8 cellular contexts compared by ENCODE assay signal in genomic region chr11:114262681-114263509, GRCh38. TPM values are rescaled to one million over a fixed set of nuclear protein-coding genes. Genes with fewer than 3 reads are reported as not detected.
DNase-seq lines count a peak whose midpoint lies in the region; ATAC-seq and TF ChIP-seq lines count a peak whose summit lies in the region.

No MANE protein-coding gene starts in this region.

- H3K18ac ChIP-seq in IMR-90 (ENCODE audit: low read depth, low read length) = no peak overlapping the region

- WGBS in IMR-90 (ENCODE audit: extremely low coverage in 2 of 2, insufficient read length in 1 of 2), 2 experiments = no CpG with 5 or more reads among the region's 9 CpGs
- WGBS in lung, 2 donors = 23% methylated on average over 9 of the region's 9 CpGs

- H3K27me3 ChIP-seq in IMR-90 (ENCODE audit: control insufficient read depth, insufficient read depth, low read length) (peaks cover 43% of the 10 kb centered on the region), PC-3 (ENCODE audit: low read length) (peaks cover 67% of the 10 kb centered on the region), lung (ENCODE audit: control insufficient read depth, insufficient read depth) (no peaks in the 10 kb centered on the region)

- H2BK120ac ChIP-seq in IMR-90 (ENCODE audit: low read depth, low read length) = no peak overlapping the region

- peak; percentile 91 for ATAC-seq in IMR-90 (ENCODE audit: low read depth)
- ATAC-seq in PC-3 = peak; percentile 80
- peak; percentile 45 for ATAC-seq in effector memory CD8-positive, alpha-beta T cell (replicated peaks)
- no peak for ATAC-seq in lung (ENCODE audit: insufficient read depth, low FRiP score)
- no peak for ATAC-seq in GM19328 (IDR thresholded peaks at IDR 0.05; ENCODE audit: unreplicated experiment)

- peak; percentile 83 for TF ChIP-seq RAD21 in IMR-90 (IDR thresholded peaks at IDR 0.05; ENCODE audit: low read length)

- no peaks in the 10 kb centered on the region for H3K79me1 ChIP-seq in IMR-90 (ENCODE audit: low read depth in 1 of 2, low read length in 2 of 2)

- H3K4me2 ChIP-seq in IMR-90 (ENCODE audit: low read depth, low read length) (no peak overlapping the region), PC-3 (ENCODE audit: low read length) (no peak overlapping the region)

- no peak overlapping the region for H4K91ac ChIP-seq in IMR-90 (ENCODE audit: insufficient read depth, low read depth, low read length)

- H3K14ac ChIP-seq in IMR-90 (replicated peaks; ENCODE audit: low read depth, low read length) = no peak overlapping the region

- no peak overlapping the region for H2BK5ac ChIP-seq in IMR-90 (ENCODE audit: low read depth, low read length, poor library complexity, severe bottlenecking)

- H4K5ac ChIP-seq in IMR-90 (ENCODE audit: low read depth, low read length) = no peak overlapping the region

- H4K8ac ChIP-seq in IMR-90 (ENCODE audit: low read depth in 2 of 2, low read length in 2 of 2) = no peak overlapping the region

- no peaks in the 10 kb centered on the region for H3K9me2 ChIP-seq in PC-3 (replicated peaks; ENCODE audit: low read length)

- H3K56ac ChIP-seq in IMR-90 (ENCODE audit: extremely low read depth, insufficient read depth, low read length) = no peak overlapping the region

- intact Hi-C loops in IMR-90 (cut with micrococcal nuclease) = loop anchor here (1.0 to 5.0 kb wide), 4 partner anchors 101 to 956 kb away; partner anchors contain the start of gene ZW10
- intact Hi-C loops in PC-3 (cut with micrococcal nuclease) = loop anchor here (1.0 to 5.0 kb wide), 4 partner anchors 269 to 956 kb away; no protein-coding TSS in a partner anchor

- TF ChIP-seq POLR2A in IMR-90 (IDR thresholded peaks at IDR 0.05; ENCODE audit: low read depth, low read length) = no peak

- no TSS peak for BruUV-seq in IMR-90 (replicated peaks; lab: Mats Ljungman, UMichigan)
- BruUV-seq in PC-3 (replicated peaks; lab: Mats Ljungman, UMichigan) = no TSS peak

- no peak overlapping the region for H2AK5ac ChIP-seq in IMR-90 (ENCODE audit: low read depth, low read length)

- POLR2A ChIA-PET in IMR-90 (lab: Charles Lee; ENCODE audit: unreplicated experiment) (no interaction called here), PC-3 (lab: Charles Lee; ENCODE audit: unreplicated experiment) (no interaction called here)

- H3K4me1 Mint-ChIP-seq in effector memory CD8-positive, alpha-beta T cell (ENCODE audit: low read depth in 2 of 2) = peaks cover 0 to 9% of the 10 kb centered on the region in 2 donors

- H3K4ac ChIP-seq in IMR-90 (ENCODE audit: low read depth, low read length) = no peak overlapping the region

- H4K20me1 ChIP-seq in IMR-90 (ENCODE audit: insufficient read depth, low read length) (no peaks in the 10 kb centered on the region), PC-3 (ENCODE audit: low read length) (no peaks in the 10 kb centered on the region)

- H3K9me1 ChIP-seq in IMR-90 (ENCODE audit: insufficient read depth, low read length) = no peaks in the 10 kb centered on the region

- no peak overlapping the region for H2BK20ac ChIP-seq in IMR-90 (ENCODE audit: low read depth, low read length)

- H3K27me3 Mint-ChIP-seq in effector memory CD8-positive, alpha-beta T cell = no peaks in the 10 kb centered on the region

- H3K27ac ChIP-seq in IMR-90 (ENCODE audit: insufficient read depth, low read length) = no peak overlapping the region
- no peak overlapping the region for H3K27ac ChIP-seq in PC-3 (ENCODE audit: low read length)
- H3K27ac ChIP-seq in lung (ENCODE audit: low read depth in 1 of 2, low read length in 1 of 2) = no peak overlapping the region

- no peaks in the 10 kb centered on the region for H3K9me3 ChIP-seq in IMR-90 (ENCODE audit: control insufficient read depth, insufficient read depth, low read length)
- no peaks in the 10 kb centered on the region for H3K9me3 ChIP-seq in PC-3 (ENCODE audit: low read length)
- H3K9me3 ChIP-seq in lung (ENCODE audit: control insufficient read depth in 2 of 2, insufficient read depth in 1 of 2, low read length in 1 of 2) = no peaks in the 10 kb centered on the region

- H3K36me3 ChIP-seq in IMR-90 (ENCODE audit: control insufficient read depth, insufficient read depth, low read length) = no peaks in the 10 kb centered on the region
- H3K36me3 ChIP-seq in PC-3 (ENCODE audit: low read depth, low read length) = no peaks in the 10 kb centered on the region
- peaks cover 0 to 2% of the 10 kb centered on the region in 2 donors for H3K36me3 ChIP-seq in lung (ENCODE audit: control insufficient read depth in 2 of 2, insufficient read depth in 2 of 2, low read length in 2 of 2)

- H2AFZ ChIP-seq in IMR-90 (replicated peaks; ENCODE audit: low read length, poor library complexity) = no peak overlapping the region
- no peak overlapping the region for H2AFZ ChIP-seq in PC-3 (ENCODE audit: low read length)

- H3K4me1 ChIP-seq in IMR-90 (ENCODE audit: control insufficient read depth, insufficient read depth, low read length) (no peaks in the 10 kb centered on the region), PC-3 (ENCODE audit: insufficient read depth, low read length) (no peaks in the 10 kb centered on the region), lung (ENCODE audit: control insufficient read depth in 2 of 2, insufficient read depth in 2 of 2, low read length in 2 of 2) (peaks cover 0 to 16% of the 10 kb centered on the region in 2 donors)

- H3K4me3 Mint-ChIP-seq in effector memory CD8-positive, alpha-beta T cell = no peak overlapping the region

- in situ Hi-C loops in IMR-90 (cut with MboI; ENCODE audit: low sequenced_read_pairs) = loop anchor here (5.0 kb wide), 2 partner anchors 226 to 366 kb away; no protein-coding TSS in a partner anchor

- dilution Hi-C loops in IMR-90 (cut with HindIII; ENCODE audit: low sequenced_read_pairs, unreplicated experiment) = no loop called here

- H3K9ac ChIP-seq in IMR-90 (ENCODE audit: low read depth, low read length) (no peak overlapping the region), PC-3 (ENCODE audit: low read length) (no peak overlapping the region)

- H3K36me3 Mint-ChIP-seq in effector memory CD8-positive, alpha-beta T cell (ENCODE audit: insufficient read depth) = peaks cover 6% of the 10 kb centered on the region

- H3F3A ChIP-seq in PC-3 (ENCODE audit: low read length, unreplicated experiment) = no peaks in the 10 kb centered on the region

- no peak overlapping the region for H3K4me3 ChIP-seq in IMR-90 (ENCODE audit: insufficient read depth, low read depth, low read length)
- H3K4me3 ChIP-seq in PC-3 (ENCODE audit: low read length) = no peak overlapping the region
- H3K4me3 ChIP-seq in lung = no peak overlapping the region

- H3K27ac Mint-ChIP-seq in effector memory CD8-positive, alpha-beta T cell = no peak overlapping the region

- CTCF ChIA-PET in IMR-90 (lab: Yijun Ruan, JAX) = interaction anchor here (0.7 to 4.5 kb wide), 10 partner anchors 16 to 457 kb away, joined by 3 to 43 read pairs (median 5); partner anchors contain the start of gene HTR3B
- CTCF ChIA-PET in PC-3 (lab: Charles Lee) = interaction anchor here (0.6 to 3.0 kb wide), 2 partner anchors 268 to 367 kb away, joined by 3 to 18 read pairs; no protein-coding TSS in a partner anchor

- H3K9me3 Mint-ChIP-seq in effector memory CD8-positive, alpha-beta T cell = no peaks in the 10 kb centered on the region

- peak; percentile 73 for TF ChIP-seq CTCF in IMR-90 (conservative IDR thresholded peaks at IDR 0.05; ENCODE audit: low read depth, low read length)
- peak; percentile 89 for TF ChIP-seq CTCF in PC-3 (conservative IDR thresholded peaks at IDR 0.05; ENCODE audit: low read depth, low read length)
- peak; percentile 49 for TF ChIP-seq CTCF in lung (IDR thresholded peaks at IDR 0.05; ENCODE audit: control extremely low read depth, extremely low read depth)

- peak; percentile 64 for DNase-seq in D341Med (ENCODE audit: low spot score)
- DNase-seq in IMR-90 = peak; percentile 54
- peak; percentile 74 for DNase-seq in PC-3
- DNase-seq in effector memory CD8-positive, alpha-beta T cell = peak in 1 of 3 experiments; percentile 22
- DNase-seq in lung (ENCODE audit: low spot score) = no peak
- no peak for DNase-seq in GM19240 (ENCODE audit: insufficient read length, low spot score)
- no peak for DNase-seq in activated naive CD4-positive, alpha-beta T cell treated with anti-CD3 and anti-CD28 coated beads, Interleukin-2, amount 50 U/mL, for 16 hours

- no peak overlapping the region for H2BK15ac ChIP-seq in IMR-90 (ENCODE audit: low read depth, low read length)

- no peaks in the 10 kb centered on the region for H3K79me2 ChIP-seq in PC-3 (ENCODE audit: low read length)

- H2AK9ac ChIP-seq in IMR-90 (replicated peaks; ENCODE audit: low read depth, low read length, poor library complexity) = no peak overlapping the region

- H3K23ac ChIP-seq in IMR-90 (ENCODE audit: low read depth, low read length) = no peak overlapping the region

TF ChIP-seq in IMR-90, 13 proteins besides CTCF, POLR2A, EP300 and RAD21:
- no peak for TF ChIP-seq RCOR1 (IDR thresholded peaks at IDR 0.05; ENCODE audit: insufficient replicate concordance, low read length)
- TF ChIP-seq, protein P1, sequence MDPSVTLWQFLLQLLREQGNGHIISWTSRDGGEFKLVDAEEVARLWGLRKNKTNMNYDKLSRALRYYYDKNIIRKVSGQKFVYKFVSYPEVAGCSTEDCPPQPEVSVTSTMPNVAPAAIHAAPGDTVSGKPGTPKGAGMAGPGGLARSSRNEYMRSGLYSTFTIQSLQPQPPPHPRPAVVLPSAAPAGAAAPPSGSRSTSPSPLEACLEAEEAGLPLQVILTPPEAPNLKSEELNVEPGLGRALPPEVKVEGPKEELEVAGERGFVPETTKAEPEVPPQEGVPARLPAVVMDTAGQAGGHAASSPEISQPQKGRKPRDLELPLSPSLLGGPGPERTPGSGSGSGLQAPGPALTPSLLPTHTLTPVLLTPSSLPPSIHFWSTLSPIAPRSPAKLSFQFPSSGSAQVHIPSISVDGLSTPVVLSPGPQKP (IDR thresholded peaks at IDR 0.05; ENCODE audit: borderline replicate concordance, low read depth, low read length) = no peak
- TF ChIP-seq, protein P2, sequence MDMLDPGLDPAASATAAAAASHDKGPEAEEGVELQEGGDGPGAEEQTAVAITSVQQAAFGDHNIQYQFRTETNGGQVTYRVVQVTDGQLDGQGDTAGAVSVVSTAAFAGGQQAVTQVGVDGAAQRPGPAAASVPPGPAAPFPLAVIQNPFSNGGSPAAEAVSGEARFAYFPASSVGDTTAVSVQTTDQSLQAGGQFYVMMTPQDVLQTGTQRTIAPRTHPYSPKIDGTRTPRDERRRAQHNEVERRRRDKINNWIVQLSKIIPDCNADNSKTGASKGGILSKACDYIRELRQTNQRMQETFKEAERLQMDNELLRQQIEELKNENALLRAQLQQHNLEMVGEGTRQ (IDR thresholded peaks at IDR 0.05; ENCODE audit: low read depth, low read length) = no peak
- TF ChIP-seq SMC3 (IDR thresholded peaks at IDR 0.05; ENCODE audit: low read depth, low read length) = peak; percentile 63

RNA-seq across cellular contexts. Expression of gene NNMT, which starts 33.3 kb away (rescaled TPM):
- total RNA-seq in IMR-90 (2012; rRNA removed) = 74.7 and 108 TPM in 2 replicates
- polyA plus RNA-seq in IMR-90 (2012; rRNA removed) = 76.1 and 79.7 TPM in 2 replicates
- polyA plus RNA-seq in IMR-90 (2012; cell fraction: cytosol; rRNA removed) = 127 and 153 TPM in 2 replicates
- 46.1 and 57.3 TPM in 2 replicates for polyA plus RNA-seq in IMR-90 (2012; cell fraction: nucleus; rRNA removed; ENCODE audit: low replicate concordance)
- 20.8 and 23.3 TPM in 2 replicates for total RNA-seq in PC-3 (2014; rRNA removed)
- 100 to 1,000 TPM in 1 of 2 donors, 10 to 100 TPM in 1; 15.4 to 276 TPM for total RNA-seq in lung
- polyA plus RNA-seq in lung = 100 to 1,000 TPM; 414 to 523 TPM

Comparison
In these comparisons a context has a peak if more than half of its experiments do, and no peak if none do; other contexts are left out.
1. DNase-seq: peak in D341Med (single experiment), IMR-90 (single experiment) and PC-3 (single experiment); none in lung (single experiment), GM19240 (single experiment) and activated naive CD4-positive, alpha-beta T cell treated with anti-CD3 and anti-CD28 coated beads, Interleukin-2, amount 50 U/mL, for 16 hours (single experiment).
2. ATAC-seq: peak in IMR-90 (single experiment), PC-3 (single experiment) and effector memory CD8-positive, alpha-beta T cell (single experiment); none in lung (single experiment) and GM19328 (single experiment).
3. Peak in every context shown above with its lines, with median percentiles within 50 percentile points of each other: CTCF ChIP-seq.